2 cellular contexts compared by ENCODE assay signal in the genomic region with DNA sequence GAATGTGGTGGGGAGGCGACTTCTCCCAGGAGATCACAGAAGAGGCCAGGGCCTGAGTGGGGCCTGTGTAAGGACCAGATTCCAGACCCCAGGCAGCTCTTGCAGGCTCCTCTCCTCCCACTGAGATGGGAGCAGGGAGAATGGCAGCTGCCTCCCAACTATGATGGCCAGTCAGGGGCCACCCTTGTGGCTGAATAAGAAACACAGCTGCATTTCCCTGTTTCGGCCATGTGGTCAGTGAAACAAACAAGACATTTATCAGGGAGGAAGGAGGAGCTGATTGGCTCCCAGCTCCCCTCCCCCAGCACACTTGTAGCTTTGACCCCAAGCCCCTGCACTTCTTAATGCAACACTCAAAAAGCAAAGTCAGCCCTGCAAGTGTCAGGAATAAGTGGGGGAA.
TF ChIP-seq lines count a peak whose summit lies in the region.

No MANE protein-coding gene starts in this region.

TF ChIP-seq in SK-N-SH, 30 proteins besides CTCF, POLR2A, EP300 and RAD21 (continued from another document):
- TF ChIP-seq, protein P1, sequence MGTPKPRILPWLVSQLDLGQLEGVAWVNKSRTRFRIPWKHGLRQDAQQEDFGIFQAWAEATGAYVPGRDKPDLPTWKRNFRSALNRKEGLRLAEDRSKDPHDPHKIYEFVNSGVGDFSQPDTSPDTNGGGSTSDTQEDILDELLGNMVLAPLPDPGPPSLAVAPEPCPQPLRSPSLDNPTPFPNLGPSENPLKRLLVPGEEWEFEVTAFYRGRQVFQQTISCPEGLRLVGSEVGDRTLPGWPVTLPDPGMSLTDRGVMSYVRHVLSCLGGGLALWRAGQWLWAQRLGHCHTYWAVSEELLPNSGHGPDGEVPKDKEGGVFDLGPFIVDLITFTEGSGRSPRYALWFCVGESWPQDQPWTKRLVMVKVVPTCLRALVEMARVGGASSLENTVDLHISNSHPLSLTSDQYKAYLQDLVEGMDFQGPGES (IDR thresholded peaks at IDR 0.05; ENCODE audit: low read depth, low read length): no peak
- TF ChIP-seq SMC3 (IDR thresholded peaks at IDR 0.05; ENCODE audit: low read depth, low read length) (no peak), TCF12 (IDR thresholded peaks at IDR 0.05) (no peak), NFIC (IDR thresholded peaks at IDR 0.05; ENCODE audit: borderline replicate concordance) (no peak), ELF1 (IDR thresholded peaks at IDR 0.05) (no peak), YY1 (IDR thresholded peaks at IDR 0.05; ENCODE audit: low read depth) (no peak), FOXJ3 (CRISPR knock-in tag; IDR thresholded peaks at IDR 0.05) (no peak), TAF1 (IDR thresholded peaks at IDR 0.05; ENCODE audit: borderline replicate concordance, low read depth, low read length) (no peak), FOXM1 (IDR thresholded peaks at IDR 0.05; ENCODE audit: low read depth) (no peak), MXI1 (IDR thresholded peaks at IDR 0.05; ENCODE audit: low read depth, low read length) (no peak), MEF2A (IDR thresholded peaks at IDR 0.05; ENCODE audit: borderline replicate concordance, low read depth) (no peak), RCOR1 (IDR thresholded peaks at IDR 0.05; ENCODE audit: low read length) (no peak)
- TF ChIP-seq, protein P2, sequence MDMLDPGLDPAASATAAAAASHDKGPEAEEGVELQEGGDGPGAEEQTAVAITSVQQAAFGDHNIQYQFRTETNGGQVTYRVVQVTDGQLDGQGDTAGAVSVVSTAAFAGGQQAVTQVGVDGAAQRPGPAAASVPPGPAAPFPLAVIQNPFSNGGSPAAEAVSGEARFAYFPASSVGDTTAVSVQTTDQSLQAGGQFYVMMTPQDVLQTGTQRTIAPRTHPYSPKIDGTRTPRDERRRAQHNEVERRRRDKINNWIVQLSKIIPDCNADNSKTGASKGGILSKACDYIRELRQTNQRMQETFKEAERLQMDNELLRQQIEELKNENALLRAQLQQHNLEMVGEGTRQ (IDR thresholded peaks at IDR 0.05; ENCODE audit: borderline replicate concordance, low read depth, low read length): no peak

TF ChIP-seq in SK-N-SH treated with all-trans-retinoic acid at 6 μM for 48 hours, 23 proteins besides CTCF, POLR2A, EP300 and RAD21 (continued from another document):
- TF ChIP-seq, protein P3, sequence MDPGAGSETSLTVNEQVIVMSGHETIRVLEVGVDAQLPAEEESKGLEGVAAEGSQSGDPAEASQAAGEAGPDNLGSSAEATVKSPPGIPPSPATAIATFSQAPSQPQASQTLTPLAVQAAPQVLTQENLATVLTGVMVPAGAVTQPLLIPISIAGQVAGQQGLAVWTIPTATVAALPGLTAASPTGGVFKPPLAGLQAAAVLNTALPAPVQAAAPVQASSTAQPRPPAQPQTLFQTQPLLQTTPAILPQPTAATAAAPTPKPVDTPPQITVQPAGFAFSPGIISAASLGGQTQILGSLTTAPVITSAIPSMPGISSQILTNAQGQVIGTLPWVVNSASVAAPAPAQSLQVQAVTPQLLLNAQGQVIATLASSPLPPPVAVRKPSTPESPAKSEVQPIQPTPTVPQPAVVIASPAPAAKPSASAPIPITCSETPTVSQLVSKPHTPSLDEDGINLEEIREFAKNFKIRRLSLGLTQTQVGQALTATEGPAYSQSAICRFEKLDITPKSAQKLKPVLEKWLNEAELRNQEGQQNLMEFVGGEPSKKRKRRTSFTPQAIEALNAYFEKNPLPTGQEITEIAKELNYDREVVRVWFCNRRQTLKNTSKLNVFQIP (CRISPR knock-in tag; IDR thresholded peaks at IDR 0.05; ENCODE audit: borderline replicate concordance, low read depth): no peak
- TF ChIP-seq TCF4 (CRISPR knock-in tag; IDR thresholded peaks at IDR 0.05; ENCODE audit: borderline replicate concordance) (no peak), ZC3H10 (CRISPR knock-in tag; IDR thresholded peaks at IDR 0.05) (no peak), ZNF8 (CRISPR knock-in tag; IDR thresholded peaks at IDR 0.05) (no peak), ZFP3 (CRISPR knock-in tag; IDR thresholded peaks at IDR 0.05) (no peak), SNAI2 (CRISPR knock-in tag; IDR thresholded peaks at IDR 0.05) (no peak), ZFP30 (CRISPR knock-in tag; IDR thresholded peaks at IDR 0.05) (no peak), ESRRG (CRISPR knock-in tag; IDR thresholded peaks at IDR 0.05) (no peak), ZNF70 (CRISPR knock-in tag; IDR thresholded peaks at IDR 0.05) (no peak), RARB (CRISPR knock-in tag; IDR thresholded peaks at IDR 0.05) (no peak)
- TF ChIP-seq, protein P4, sequence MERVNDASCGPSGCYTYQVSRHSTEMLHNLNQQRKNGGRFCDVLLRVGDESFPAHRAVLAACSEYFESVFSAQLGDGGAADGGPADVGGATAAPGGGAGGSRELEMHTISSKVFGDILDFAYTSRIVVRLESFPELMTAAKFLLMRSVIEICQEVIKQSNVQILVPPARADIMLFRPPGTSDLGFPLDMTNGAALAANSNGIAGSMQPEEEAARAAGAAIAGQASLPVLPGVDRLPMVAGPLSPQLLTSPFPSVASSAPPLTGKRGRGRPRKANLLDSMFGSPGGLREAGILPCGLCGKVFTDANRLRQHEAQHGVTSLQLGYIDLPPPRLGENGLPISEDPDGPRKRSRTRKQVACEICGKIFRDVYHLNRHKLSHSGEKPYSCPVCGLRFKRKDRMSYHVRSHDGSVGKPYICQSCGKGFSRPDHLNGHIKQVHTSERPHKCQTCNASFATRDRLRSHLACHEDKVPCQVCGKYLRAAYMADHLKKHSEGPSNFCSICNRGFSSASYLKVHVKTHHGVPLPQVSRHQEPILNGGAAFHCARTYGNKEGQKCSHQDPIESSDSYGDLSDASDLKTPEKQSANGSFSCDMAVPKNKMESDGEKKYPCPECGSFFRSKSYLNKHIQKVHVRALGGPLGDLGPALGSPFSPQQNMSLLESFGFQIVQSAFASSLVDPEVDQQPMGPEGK (CRISPR knock-in tag; IDR thresholded peaks at IDR 0.05; ENCODE audit: borderline replicate concordance): no peak
- TF ChIP-seq, protein P5, sequence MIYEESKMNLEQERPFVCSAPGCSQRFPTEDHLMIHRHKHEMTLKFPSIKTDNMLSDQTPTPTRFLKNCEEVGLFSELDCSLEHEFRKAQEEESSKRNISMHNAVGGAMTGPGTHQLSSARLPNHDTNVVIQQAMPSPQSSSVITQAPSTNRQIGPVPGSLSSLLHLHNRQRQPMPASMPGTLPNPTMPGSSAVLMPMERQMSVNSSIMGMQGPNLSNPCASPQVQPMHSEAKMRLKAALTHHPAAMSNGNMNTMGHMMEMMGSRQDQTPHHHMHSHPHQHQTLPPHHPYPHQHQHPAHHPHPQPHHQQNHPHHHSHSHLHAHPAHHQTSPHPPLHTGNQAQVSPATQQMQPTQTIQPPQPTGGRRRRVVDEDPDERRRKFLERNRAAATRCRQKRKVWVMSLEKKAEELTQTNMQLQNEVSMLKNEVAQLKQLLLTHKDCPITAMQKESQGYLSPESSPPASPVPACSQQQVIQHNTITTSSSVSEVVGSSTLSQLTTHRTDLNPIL (CRISPR knock-in tag; IDR thresholded peaks at IDR 0.05; ENCODE audit: low read depth): no peak
